14 cellular contexts compared by ENCODE assay signal in genomic region chr4:24800273-24800880, GRCh38. TPM values are rescaled to one million over a fixed set of nuclear protein-coding genes. Genes with fewer than 3 reads are reported as not detected.
DNase-seq lines count a peak whose midpoint lies in the region; ATAC-seq and TF ChIP-seq lines count a peak whose summit lies in the region.
"Had no signal": no experiment of that assay in that cellular context is flagged by ENCODE, and none has a peak within 500 bp of the region (broad histone marks: within the 10 kb centered on the region; RNA-seq: fewer than 3 reads in every experiment).

No MANE protein-coding gene starts in this region.

- no peak for TF ChIP-seq EP300 in sigmoid colon (IDR thresholded peaks at IDR 0.05)

- H3K27ac ChIP-seq in colonic mucosa (peak overlapping the region; percentile 22), sigmoid colon (peak overlapping the region in 2 of 4 donors; percentile 2 to 61)
- H3K27ac ChIP-seq: epithelial cell of prostate had no signal

- H3K27me3 ChIP-seq in colonic mucosa, result peaks cover 4% of the 10 kb centered on the region
- H3K27me3 ChIP-seq in sigmoid colon, result peaks cover 0 to 11% (median 0%) of the 10 kb centered on the region in 3 donors

- peaks cover 0 to 2% of the 10 kb centered on the region in 2 donors for H3K4me1 Mint-ChIP-seq in immature natural killer cell
- H3K4me1 Mint-ChIP-seq: activated naive CD4-positive, alpha-beta T cell treated with anti-CD3 and anti-CD28 coated beads, Interleukin-2, amount 10 ng/mL, durations not matched to agents 7 days and 5 days had no signal

- TF ChIP-seq CTCF in colonic mucosa (IDR thresholded peaks at IDR 0.05) (no peak), sigmoid colon (IDR thresholded peaks at IDR 0.05) (no peak)

- no peak overlapping the region for H3K27ac Mint-ChIP-seq in immature natural killer cell
- H3K27ac Mint-ChIP-seq: activated naive CD4-positive, alpha-beta T cell treated with anti-CD3 and anti-CD28 coated beads, Interleukin-2, amount 10 ng/mL, durations not matched to agents 7 days and 5 days; CD4-positive, alpha-beta T cell had no signal

- H3K36me3 Mint-ChIP-seq in immature natural killer cell, result no peaks in the 10 kb centered on the region
- H3K36me3 Mint-ChIP-seq: activated naive CD4-positive, alpha-beta T cell treated with anti-CD3 and anti-CD28 coated beads, Interleukin-2, amount 10 ng/mL, durations not matched to agents 7 days and 5 days had no signal

- DNase-seq in GM03348 (ENCODE audit: low spot score) (peak; percentile 42), colonic mucosa (no peak), sigmoid colon (no peak), immature natural killer cell (no peak), SHP77 (lab: John Stamatoyannopoulos, UW) (no peak)
- DNase-seq in activated naive CD4-positive, alpha-beta T cell treated with anti-CD3 and anti-CD28 coated beads, Interleukin-2, amount 50 U/mL, for 16 hours, result no peak
- DNase-seq: activated naive CD4-positive, alpha-beta T cell treated with anti-CD3 and anti-CD28 coated beads, Interleukin-2, amount 10 ng/mL, durations not matched to agents 7 days and 5 days; CD4-positive, alpha-beta T cell; NCI-H446 treated with DMSO at 0.1 percent for 48 hours; SHP77 treated with DMSO at 0.1 percent for 48 hours; small intestine had no signal

- ATAC-seq in HG02938 (IDR thresholded peaks at IDR 0.05; ENCODE audit: unreplicated experiment), result no peak

- no peak overlapping the region for H3K4me3 Mint-ChIP-seq in immature natural killer cell
- H3K4me3 Mint-ChIP-seq: activated naive CD4-positive, alpha-beta T cell treated with anti-CD3 and anti-CD28 coated beads, Interleukin-2, amount 10 ng/mL, durations not matched to agents 7 days and 5 days; CD4-positive, alpha-beta T cell had no signal

- H3K9me3 Mint-ChIP-seq in immature natural killer cell, result peaks cover 0 to 5% (median 0%) of the 10 kb centered on the region in 6 donors
- H3K9me3 Mint-ChIP-seq: activated naive CD4-positive, alpha-beta T cell treated with anti-CD3 and anti-CD28 coated beads, Interleukin-2, amount 10 ng/mL, durations not matched to agents 7 days and 5 days; CD4-positive, alpha-beta T cell had no signal

- TF ChIP-seq POLR2A in sigmoid colon (IDR thresholded peaks at IDR 0.05), result no peak

- H3K9ac ChIP-seq in colonic mucosa (ENCODE audit: low read depth in 2 of 2, low read length in 2 of 2), result no peak overlapping the region

- WGBS in sigmoid colon, 2 donors, result 32 to 72% methylated on average over 26 of the region's 26 CpGs

- intact Hi-C loops in colonic mucosa (cut with DNase I), result no loop called here
- intact Hi-C loops in sigmoid colon (cut with DNase I), result no loop called here

- H3K4me1 ChIP-seq in colonic mucosa (no peaks in the 10 kb centered on the region), sigmoid colon (peaks cover 0 to 48% (median 28%) of the 10 kb centered on the region in 4 donors)

- H3K4me3 ChIP-seq in colonic mucosa (no peak overlapping the region), iPS-11a (ENCODE audit: low read depth, low read length) (peak overlapping the region; percentile 4), sigmoid colon (peak overlapping the region in 3 of 4 donors; percentile 25 to 39 (median 33))

- H3K36me3 ChIP-seq in colonic mucosa (no peaks in the 10 kb centered on the region), sigmoid colon (no peaks in the 10 kb centered on the region)

- H3K9me3 ChIP-seq in colonic mucosa (no peaks in the 10 kb centered on the region), sigmoid colon (no peaks in the 10 kb centered on the region)

- peaks cover 10 to 14% (median 12%) of the 10 kb centered on the region in 3 donors for H3K27me3 Mint-ChIP-seq in immature natural killer cell (ENCODE audit: low read depth in 3 of 3)

RNA-seq across cellular contexts. Expression of gene SOD3, which starts 5.0 kb away (rescaled TPM):
- 10 to 100 TPM; 22.3 to 35.8 TPM for total RNA-seq in colonic mucosa
- total RNA-seq in sigmoid colon, result 100 to 1,000 TPM in 2 of 4 donors, 10 to 100 TPM in 2; 45.3 to 164 (median 95.4) TPM
- 10 to 100 TPM in 1 of 3 donors, 1 to 10 TPM in 2; 3.2 to 28.9 (median 9.6) TPM for polyA plus RNA-seq in sigmoid colon
- not detected for polyA plus RNA-seq in immature natural killer cell
- total RNA-seq: CD4-positive, alpha-beta T cell had no signal
